Comparison of ENCODE assay signal across 8 cellular contexts in the genomic region with DNA sequence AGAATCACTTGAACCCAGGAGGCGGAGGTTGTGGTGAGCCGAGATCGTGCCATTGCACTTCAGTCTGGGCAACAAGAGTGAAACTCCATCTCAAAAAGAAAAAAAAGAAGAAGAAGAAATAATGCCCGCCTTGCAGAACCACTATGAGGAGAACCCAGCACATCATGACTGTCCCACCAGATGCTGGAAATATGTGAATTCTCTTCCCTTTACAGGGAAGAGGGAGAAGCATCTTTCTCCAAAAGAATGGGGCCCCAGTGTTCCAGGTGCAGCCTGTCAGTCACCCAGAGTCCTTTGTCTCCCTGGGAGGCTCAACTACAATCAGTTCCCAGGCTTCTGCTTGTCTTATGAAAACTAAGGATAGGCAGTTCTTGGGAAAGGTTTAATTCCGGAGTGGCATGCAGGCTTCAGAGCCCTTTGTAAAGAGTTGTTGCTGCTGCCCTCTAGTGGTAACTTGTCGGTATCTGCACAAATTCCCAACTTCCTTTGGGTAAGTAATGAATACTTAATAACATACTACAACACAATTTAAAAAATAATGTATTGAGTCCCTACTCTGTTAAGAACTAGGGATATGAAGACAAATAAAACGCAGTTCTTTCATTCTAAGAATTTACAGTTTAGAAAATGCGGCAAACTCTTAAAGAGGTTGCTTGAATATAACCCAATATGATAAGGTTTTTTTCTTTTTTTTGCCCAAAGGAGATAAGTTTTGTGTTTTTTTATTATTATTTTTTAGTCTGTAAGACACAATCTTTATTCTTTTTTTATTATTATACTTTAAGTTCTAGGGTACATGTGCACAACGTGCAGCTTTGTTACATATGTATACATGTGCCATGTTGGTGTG. TPM values are rescaled to one million over a fixed set of nuclear protein-coding genes. Genes with fewer than 3 reads are reported as not detected.
DNase-seq lines count a peak whose midpoint lies in the region; ATAC-seq and TF ChIP-seq lines count a peak whose summit lies in the region.

No MANE protein-coding gene starts in this region.

- intact Hi-C loops in Calu3 (cut with micrococcal nuclease; ENCODE audit: unreplicated experiment) = loop anchor here (1.0 to 5.0 kb wide), 3 partner anchors 60 to 199 kb away; partner anchors contain the start of gene RHCG

- BruUV-seq in Calu3 (replicated peaks; lab: Mats Ljungman, UMichigan) = no TSS peak

- H3K4me1 Mint-ChIP-seq in Calu3 (ENCODE audit: low read depth, unreplicated experiment) (peaks cover 4% of the 10 kb centered on the region), neural progenitor cell (peaks cover 17% of the 10 kb centered on the region)

- ATAC-seq in HG03175 (IDR thresholded peaks at IDR 0.05; ENCODE audit: unreplicated experiment) (peak; percentile 42), HG02981 (IDR thresholded peaks at IDR 0.05; ENCODE audit: unreplicated experiment) (no peak), GM18858 (IDR thresholded peaks at IDR 0.05; ENCODE audit: unreplicated experiment) (no peak)

- no peaks in the 10 kb centered on the region for H3K36me3 ChIP-seq in neural progenitor cell

- no peaks in the 10 kb centered on the region for H3K4me1 ChIP-seq in neural progenitor cell

- no peaks in the 10 kb centered on the region for H3F3A ChIP-seq in neural progenitor cell (ENCODE audit: low read depth)

- H4K20me1 ChIP-seq in neural progenitor cell (ENCODE audit: low read depth) = no peaks in the 10 kb centered on the region

- H3K27ac ChIP-seq in neural progenitor cell = no peak overlapping the region

- H3K27ac Mint-ChIP-seq in Calu3 (ENCODE audit: unreplicated experiment) (no peak overlapping the region), neural progenitor cell (no peak overlapping the region)

- H3K79me2 ChIP-seq in neural progenitor cell (ENCODE audit: low read depth) = no peaks in the 10 kb centered on the region

- no peak overlapping the region for H3K9ac ChIP-seq in neural progenitor cell

- peak overlapping the region; percentile 65 for H2AFZ ChIP-seq in neural progenitor cell (replicated peaks)

- H3K27me3 ChIP-seq in neural progenitor cell = no peaks in the 10 kb centered on the region

- H3K36me3 Mint-ChIP-seq in Calu3 (ENCODE audit: insufficient read depth, unreplicated experiment) (no peaks in the 10 kb centered on the region), neural progenitor cell (no peaks in the 10 kb centered on the region)

- peak; percentile 61 for TF ChIP-seq CTCF in Calu3 (IDR thresholded peaks at IDR 0.05; ENCODE audit: unreplicated experiment)
- TF ChIP-seq CTCF in fibroblast of mammary gland (conservative IDR thresholded peaks at IDR 0.05; ENCODE audit: control insufficient read depth, insufficient read depth, low read depth, low read length) = peak; percentile 80
- peak; percentile 91 for TF ChIP-seq CTCF in neural progenitor cell (IDR thresholded peaks at IDR 0.05)

- DNase-seq in Calu3 = peak; percentile 74
- DNase-seq in NCI-H748 treated with DMSO at 0.1 percent for 48 hours (lab: John Stamatoyannopoulos, UW) = peak; percentile 39
- DNase-seq in activated T-cell treated with anti-CD3 and anti-CD28 coated beads for 24 hours (ENCODE audit: low read depth) = peak; percentile 33
- peak; percentile 77 for DNase-seq in fibroblast of mammary gland (ENCODE audit: low read depth)
- peak; percentile 85 for DNase-seq in neural progenitor cell (ENCODE audit: low spot score)

- H3K9me3 Mint-ChIP-seq in Calu3 (ENCODE audit: low read depth, unreplicated experiment) (no peaks in the 10 kb centered on the region), neural progenitor cell (no peaks in the 10 kb centered on the region)

- peaks cover 10% of the 10 kb centered on the region for H3K27me3 Mint-ChIP-seq in Calu3 (ENCODE audit: unreplicated experiment)
- H3K27me3 Mint-ChIP-seq in neural progenitor cell (ENCODE audit: insufficient read depth, low read depth) = no peaks in the 10 kb centered on the region

- H3K9me3 ChIP-seq in neural progenitor cell (ENCODE audit: low read depth) = no peaks in the 10 kb centered on the region

- H3K4me2 ChIP-seq in neural progenitor cell = no peak overlapping the region

- no peak overlapping the region for H3K4me3 ChIP-seq in fibroblast of mammary gland (ENCODE audit: control insufficient read depth, low read depth, low read length)
- no peak overlapping the region for H3K4me3 ChIP-seq in neural progenitor cell

- no peak overlapping the region for H3K4me3 Mint-ChIP-seq in Calu3 (ENCODE audit: low read depth, unreplicated experiment)
- H3K4me3 Mint-ChIP-seq in neural progenitor cell = no peak overlapping the region

- CTCF ChIA-PET in Calu3 (lab: Charles Lee) = no interaction called here

RNA-seq across cellular contexts. Expression of gene TICRR, which starts 18.6 kb away (rescaled TPM):
- total RNA-seq in Calu3 (2022) (41.7 and 45.2 TPM in 2 replicates), neural progenitor cell (ENCODE audit: low replicate concordance) (19.6 and 25.7 TPM in 2 replicates)

Comparison
In these comparisons a context has a peak if more than half of its experiments do, and no peak if none do; other contexts are left out.
1. DNase-seq: peak in every context shown above with its lines; median percentile 85 in neural progenitor cell; 77 in fibroblast of mammary gland; 74 in Calu3; 39 in NCI-H748 treated with DMSO at 0.1 percent for 48 hours; 33 in activated T-cell treated with anti-CD3 and anti-CD28 coated beads for 24 hours.